21 cellular contexts compared by ENCODE assay signal in the genomic region with DNA sequence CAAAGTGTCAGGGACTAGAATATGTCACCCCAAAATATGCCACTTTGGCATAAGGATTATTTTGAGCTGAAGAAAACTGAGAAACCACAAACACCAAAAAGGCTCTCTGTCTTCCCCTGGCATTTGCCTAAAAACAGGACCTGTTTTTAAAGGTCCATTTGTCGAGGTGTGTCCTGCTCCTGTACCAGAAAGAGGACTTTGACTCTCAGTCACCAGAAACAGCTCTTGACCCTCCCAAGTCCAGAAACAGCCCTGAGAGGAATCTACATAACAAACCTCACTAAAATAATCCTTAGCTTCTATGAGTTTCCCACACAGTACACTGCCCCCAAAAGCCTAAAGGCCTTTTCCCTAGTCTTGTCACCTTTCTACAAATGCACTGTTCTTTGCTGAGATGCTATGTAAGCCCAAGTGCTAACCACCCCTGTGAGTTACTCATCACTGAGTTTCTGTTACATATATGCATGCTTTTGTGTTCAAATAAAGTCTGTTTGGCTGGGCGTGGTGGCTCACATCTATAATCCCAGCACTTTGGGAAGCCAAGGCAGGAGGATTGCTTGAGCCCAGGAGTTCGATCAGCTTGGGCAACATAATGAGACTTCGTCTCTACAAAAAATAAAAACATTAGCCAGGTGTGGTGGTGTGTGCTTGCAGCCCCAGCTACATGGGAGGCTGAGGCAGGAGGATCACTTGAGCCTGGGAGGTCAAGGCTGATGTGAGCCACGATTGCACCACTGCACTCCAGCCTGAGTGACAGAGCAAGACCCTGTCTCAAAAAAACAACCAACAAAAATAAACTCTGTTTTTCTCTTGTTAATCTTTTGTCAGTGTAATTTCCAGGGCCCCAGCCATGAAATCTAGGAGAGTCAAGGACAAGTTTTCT. TPM values are rescaled to one million over a fixed set of nuclear protein-coding genes. Genes with fewer than 3 reads are reported as not detected.
DNase-seq lines count a peak whose midpoint lies in the region; ATAC-seq and TF ChIP-seq lines count a peak whose summit lies in the region.
"Had no signal": no experiment of that assay in that cellular context is flagged by ENCODE, and none has a peak within 500 bp of the region (broad histone marks: within the 10 kb centered on the region; RNA-seq: fewer than 3 reads in every experiment).

No MANE protein-coding gene starts in this region.

- no peak overlapping the region for H2BK120ac ChIP-seq in H9 (ENCODE audit: low read depth, low read length, poor library complexity, severe bottlenecking)

- in situ Hi-C loops in Panc1 (cut with HindIII; ENCODE audit: low pct_unique_long_range_greater_than_20kb, low sequenced_read_pairs) (no loop called here), gastrocnemius medialis (cut with MboI; ENCODE audit: low sequenced_read_pairs in 4 of 4) (no loop called here)

- BruUV-seq in Panc1 (replicated peaks; lab: Mats Ljungman, UMichigan) = no TSS peak

- H3K4ac ChIP-seq in H9 (ENCODE audit: low read depth, low read length) = no peak overlapping the region

- H3T11ph ChIP-seq in H9 (ENCODE audit: low read length) = no peak overlapping the region

- H2AFZ ChIP-seq in H9 (ENCODE audit: low read length) = no peak overlapping the region

- H2BK12ac ChIP-seq in H9 (ENCODE audit: insufficient read length, low read depth, low read length) = no peak overlapping the region

- H3K36me3 ChIP-seq in Panc1 (ENCODE audit: control insufficient read depth, insufficient read depth, low read length) (peaks cover 20% of the 10 kb centered on the region), gastrocnemius medialis (peaks cover 0 to 42% of the 10 kb centered on the region in 2 donors), body of pancreas (replicated peaks in 1 of 2; ENCODE audit: insufficient read depth in 1 of 2, low read depth in 2 of 2) (peaks cover 0 to 16% of the 10 kb centered on the region in 2 donors)
- H3K36me3 ChIP-seq: BLaER1 had no signal

- H3K4me1 ChIP-seq in H9 (ENCODE audit: insufficient read depth, low read length) (no peaks in the 10 kb centered on the region), Panc1 (ENCODE audit: control insufficient read depth, insufficient read depth, low read length) (peaks cover 30% of the 10 kb centered on the region), gastrocnemius medialis (peaks cover 12 to 21% of the 10 kb centered on the region in 2 donors), body of pancreas (peaks cover 5% of the 10 kb centered on the region)

- no peak for TF ChIP-seq CTCF in H9 (conservative IDR thresholded peaks at IDR 0.05)
- TF ChIP-seq CTCF in Panc1 (IDR thresholded peaks at IDR 0.05) = no peak
- TF ChIP-seq CTCF in gastrocnemius medialis (IDR thresholded peaks at IDR 0.05 in 4 of 5, conservative IDR thresholded peaks at IDR 0.05 in 1 of 5) = no peak
- TF ChIP-seq CTCF in body of pancreas (IDR thresholded peaks at IDR 0.05) = no peak
- TF ChIP-seq CTCF in activated CD8-positive, alpha-beta T cell treated with anti-CD3 and anti-CD28 coated beads for 36 hours (IDR thresholded peaks at IDR 0.05) = no peak

- CTCF ChIA-PET in Panc1 (lab: Charles Lee) = no interaction called here
- CTCF ChIA-PET in activated CD8-positive, alpha-beta T cell treated with anti-CD3 and anti-CD28 coated beads for 36 hours (lab: Charles Lee) = interaction anchor here (0.6 kb wide), 1 partner anchor 173 kb away, joined by 3 read pairs; no protein-coding TSS in a partner anchor

- no peaks in the 10 kb centered on the region for H3K9me3 Mint-ChIP-seq in H9
- no peaks in the 10 kb centered on the region for H3K9me3 Mint-ChIP-seq in activated CD8-positive, alpha-beta T cell treated with anti-CD3 and anti-CD28 coated beads for 36 hours
- H3K9me3 Mint-ChIP-seq: CD4-positive, alpha-beta T cell had no signal

- no peak overlapping the region for H4K8ac ChIP-seq in H9 (replicated peaks; ENCODE audit: insufficient read length, low read depth, low read length)

- no peak overlapping the region for H3K27ac ChIP-seq in H9 (ENCODE audit: insufficient read length, low read depth, low read length)
- peak overlapping the region; percentile 60 for H3K27ac ChIP-seq in Panc1 (ENCODE audit: low read length)
- H3K27ac ChIP-seq in gastrocnemius medialis = peak overlapping the region; percentile 78 to 88 (median 83)
- no peak overlapping the region for H3K27ac ChIP-seq in body of pancreas
- H3K27ac ChIP-seq: BLaER1 had no signal

- 0 out of 2 replicates have a peak, but pooled peaks cover 2% of the 10 kb centered on the region for H3K79me2 ChIP-seq in H9 (ENCODE audit: insufficient read depth, low read length)

- H3K23me2 ChIP-seq in H9 (ENCODE audit: insufficient read length, low read depth, low read length, poor library complexity, severe bottlenecking) = no peaks in the 10 kb centered on the region

- H2BK5ac ChIP-seq in H9 (ENCODE audit: insufficient read length, low read length) = no peak overlapping the region

- intact Hi-C loops in Panc1 (cut with micrococcal nuclease; ENCODE audit: unreplicated experiment) (no loop called here), gastrocnemius medialis (cut with DNase I; ENCODE audit: low total_unique reads) (no loop called here), body of pancreas (cut with DNase I) (no loop called here)
- intact Hi-C loops in activated CD8-positive, alpha-beta T cell treated with anti-CD3 and anti-CD28 coated beads for 36 hours (cut with micrococcal nuclease) = no loop called here

- no peaks in the 10 kb centered on the region for H3K27me3 Mint-ChIP-seq in H9 (ENCODE audit: low read depth)
- no peaks in the 10 kb centered on the region for H3K27me3 Mint-ChIP-seq in activated CD8-positive, alpha-beta T cell treated with anti-CD3 and anti-CD28 coated beads for 36 hours
- H3K27me3 Mint-ChIP-seq: CD4-positive, alpha-beta T cell had no signal

- H3K36me3 Mint-ChIP-seq in H9 (ENCODE audit: insufficient read depth in 1 of 3, low read depth in 3 of 3) = peaks cover 9 to 30% (median 22%) of the 10 kb centered on the region in 3 experiments
- no peaks in the 10 kb centered on the region for H3K36me3 Mint-ChIP-seq in activated CD8-positive, alpha-beta T cell treated with anti-CD3 and anti-CD28 coated beads for 36 hours (ENCODE audit: low read depth)

- DNase-seq in H9 (no peak), Panc1 (ENCODE audit: low read depth, low spot score) (no peak), left lobe of liver (ENCODE audit: low spot score) (no peak), gastrocnemius medialis (no peak), body of pancreas (no peak)
- no peak for DNase-seq in activated CD8-positive, alpha-beta T cell treated with anti-CD3 and anti-CD28 coated beads for 36 hours
- DNase-seq in activated naive CD4-positive, alpha-beta T cell treated with anti-CD3 and anti-CD28 coated beads, Interleukin-2, amount 50 U/mL, for 16 hours = no peak
- DNase-seq: ACHN; CD4-positive, alpha-beta T cell; COR-L47; DMS79 treated with DMSO at 0.1 percent for 48 hours; H7; Karpas-422; NCI-H1694; NCI-H2081; NCI-H2171; NCI-H524 treated with DMSO at 0.1 percent for 48 hours; NCI-H82; Right ventricle myocardium superior had no signal

- H4K91ac ChIP-seq in H9 (ENCODE audit: insufficient read length, low read depth, low read length) = no peak overlapping the region

- H2AK5ac ChIP-seq in H9 (ENCODE audit: insufficient read length, low read length) = no peak overlapping the region

- no peak overlapping the region for H3K4me3 Mint-ChIP-seq in H9
- H3K4me3 Mint-ChIP-seq in activated CD8-positive, alpha-beta T cell treated with anti-CD3 and anti-CD28 coated beads for 36 hours = no peak overlapping the region
- H3K4me3 Mint-ChIP-seq: CD4-positive, alpha-beta T cell had no signal

- no peak overlapping the region for H2BK15ac ChIP-seq in H9 (ENCODE audit: low read depth, low read length)

- H3K56ac ChIP-seq in H9 (ENCODE audit: insufficient read length, low read depth, low read length) = no peak overlapping the region

- H4K5ac ChIP-seq in H9 (ENCODE audit: insufficient read length, low read depth, low read length) = no peak overlapping the region

- peak overlapping the region in 2 of 3 experiments; percentile 30 to 95; a peak in 3 of 7 replicates for H3K27ac Mint-ChIP-seq in H9
- no peak overlapping the region for H3K27ac Mint-ChIP-seq in activated CD8-positive, alpha-beta T cell treated with anti-CD3 and anti-CD28 coated beads for 36 hours
- H3K27ac Mint-ChIP-seq: CD4-positive, alpha-beta T cell had no signal

- TF ChIP-seq POLR2A in gastrocnemius medialis (IDR thresholded peaks at IDR 0.05) (no peak), body of pancreas (IDR thresholded peaks at IDR 0.05) (no peak)

- H3K23ac ChIP-seq in H9 (ENCODE audit: insufficient read length, low read depth, low read length) = no peak overlapping the region

- H3K79me1 ChIP-seq in H9 (ENCODE audit: insufficient read depth, low read depth, low read length, poor library complexity, severe bottlenecking) = no peaks in the 10 kb centered on the region

- H3K14ac ChIP-seq in H9 (ENCODE audit: insufficient read depth, low read length) = no peak overlapping the region

- WGBS in H9 (ENCODE audit: extremely low coverage, insufficient read length, low lambda C conversion rate) = no CpG with 5 or more reads among the region's 5 CpGs
- 91 to 94% methylated on average over 5 of the region's 5 CpGs for WGBS in body of pancreas, 2 donors

- POLR2A ChIA-PET in Panc1 (lab: Charles Lee) = no interaction called here
- POLR2A ChIA-PET in activated CD8-positive, alpha-beta T cell treated with anti-CD3 and anti-CD28 coated beads for 36 hours (lab: Charles Lee) = no interaction called here

- H3K27me3 ChIP-seq in H9 (ENCODE audit: insufficient read depth, low read length) (no peaks in the 10 kb centered on the region), Panc1 (ENCODE audit: control insufficient read depth, insufficient read depth, low read length) (no peaks in the 10 kb centered on the region), gastrocnemius medialis (no peaks in the 10 kb centered on the region), body of pancreas (no peaks in the 10 kb centered on the region)
- H3K27me3 ChIP-seq: BLaER1 had no signal

- ATAC-seq in Panc1 (no peak), left lobe of liver (peak; percentile 75), gastrocnemius medialis (no peak), body of pancreas (no peak)
- no peak for ATAC-seq in activated CD8-positive, alpha-beta T cell treated with anti-CD3 and anti-CD28 coated beads for 36 hours
- ATAC-seq: GM12878 had no signal

- no peak overlapping the region for H3K18ac ChIP-seq in H9 (ENCODE audit: insufficient read length, low read depth, low read length)

- H4K20me1 ChIP-seq in H9 (ENCODE audit: control insufficient read depth, insufficient read depth, insufficient read length) = no peaks in the 10 kb centered on the region
- H4K20me1 ChIP-seq: BLaER1 had no signal

- peaks cover 0 to 8% of the 10 kb centered on the region in 2 experiments; a peak in 3 of 4 replicates for H3K4me1 Mint-ChIP-seq in H9
- H3K4me1 Mint-ChIP-seq in activated CD8-positive, alpha-beta T cell treated with anti-CD3 and anti-CD28 coated beads for 36 hours (ENCODE audit: low read depth) = no peaks in the 10 kb centered on the region

- no peak overlapping the region for H3K9ac ChIP-seq in H9 (ENCODE audit: extremely low read depth, insufficient read length, low read length)
- H3K9ac ChIP-seq: BLaER1 had no signal

- H3K9me3 ChIP-seq in H9 (ENCODE audit: control insufficient read depth, low read depth, low read length) = no peaks in the 10 kb centered on the region
- no peaks in the 10 kb centered on the region for H3K9me3 ChIP-seq in Panc1 (ENCODE audit: control insufficient read depth, insufficient read depth, low read depth, low read length)
- H3K9me3 ChIP-seq in gastrocnemius medialis = no peaks in the 10 kb centered on the region
- no peaks in the 10 kb centered on the region for H3K9me3 ChIP-seq in body of pancreas
- H3K9me3 ChIP-seq: BLaER1 had no signal

- H3K4me3 ChIP-seq in Panc1 (ENCODE audit: low read depth in 2 of 2, low read length in 2 of 2) (no peak overlapping the region), gastrocnemius medialis (no peak overlapping the region), body of pancreas (no peak overlapping the region)
- H3K4me3 ChIP-seq: BLaER1, GM12878 had no signal

- no peak overlapping the region for H2BK20ac ChIP-seq in H9 (ENCODE audit: low read depth, low read length, poor library complexity, severe bottlenecking)

- no peak overlapping the region for H3K4me2 ChIP-seq in H9 (ENCODE audit: insufficient read depth, insufficient read length, low read length)
- H3K4me2 ChIP-seq: BLaER1 had no signal

RNA-seq across cellular contexts. Expression of a gene that starts 55.2 kb away (rescaled TPM):
- 1,893 and 1,918 TPM in 2 replicates for total RNA-seq in H9 (2021)
- 682 TPM for total RNA-seq in Panc1 (2021; ENCODE audit: unreplicated experiment)
- 1,449 TPM for polyA plus RNA-seq in Panc1 (2012; ENCODE audit: insufficient read length)
- total RNA-seq in left lobe of liver = 410 TPM
- 100 to 1,000 TPM; 572 to 825 (median 762) TPM for total RNA-seq in gastrocnemius medialis
- 100 to 1,000 TPM; 316 to 425 TPM for total RNA-seq in body of pancreas
- total RNA-seq in activated CD8-positive, alpha-beta T cell treated with anti-CD3 and anti-CD28 coated beads for 36 hours = 1,000 to 10,000 TPM; 1,667 to 1,859 TPM

Comparison
In these comparisons a context has a peak if more than half of its experiments do, and no peak if none do; other contexts are left out.
1. H3K27ac ChIP-seq: peak in Panc1 (single experiment) and gastrocnemius medialis (4 of 4); none in H9 (single experiment) and body of pancreas (0 of 4).